ENCODE assay signal across 8 cellular contexts in genomic region chr6:100176321-100176950, GRCh38.
A peak's percentile ranks its signal among the peaks of the same experiment; 100 is the strongest.
DNase-seq lines count a peak whose midpoint lies in the region; ATAC-seq and TF ChIP-seq lines count a peak whose summit lies in the region.

No MANE protein-coding gene starts in this region.

- no peaks in the 10 kb centered on the region for H3K79me2 ChIP-seq in OCI-LY1 (ENCODE audit: insufficient read depth, low read length)

- H3K9me3 ChIP-seq in OCI-LY1 (ENCODE audit: low read length) (no peaks in the 10 kb centered on the region), WERI-Rb-1 (ENCODE audit: severe bottlenecking) (no peaks in the 10 kb centered on the region)

- H2AFZ ChIP-seq in OCI-LY1 (ENCODE audit: low read length): no peak overlapping the region

- H3K27me3 ChIP-seq in OCI-LY1 (ENCODE audit: insufficient read depth, low read length) (no peaks in the 10 kb centered on the region), WERI-Rb-1 (ENCODE audit: insufficient read depth, low read depth, severe bottlenecking) (no peaks in the 10 kb centered on the region)

- H3K9me2 ChIP-seq in OCI-LY1 (ENCODE audit: low read depth, low read length): no peaks in the 10 kb centered on the region

- TF ChIP-seq CTCF in OCI-LY1 (IDR thresholded peaks at IDR 0.05; ENCODE audit: low read length) (peak; percentile 60), retinal pigment epithelial cell (conservative IDR thresholded peaks at IDR 0.05; ENCODE audit: low read depth, low read length) (peak; percentile 66), GM20000 (IDR thresholded peaks at IDR 0.05; ENCODE audit: extremely low read depth, missing control alignments) (no peak), WERI-Rb-1 (IDR thresholded peaks at IDR 0.05; ENCODE audit: low read depth, low read length) (no peak)

- no peaks in the 10 kb centered on the region for H4K20me1 ChIP-seq in OCI-LY1 (ENCODE audit: insufficient read depth, low read length)

- no peak overlapping the region for H3K4me2 ChIP-seq in OCI-LY1 (ENCODE audit: low read length)

- H3K4me3 ChIP-seq in OCI-LY1 (ENCODE audit: low read depth, low read length, poor library complexity, severe bottlenecking): no peak overlapping the region
- no peak overlapping the region for H3K4me3 ChIP-seq in retinal pigment epithelial cell (ENCODE audit: low read length)
- no peak overlapping the region for H3K4me3 ChIP-seq in WERI-Rb-1 (ENCODE audit: low read depth, low read length)

- no peaks in the 10 kb centered on the region for H3F3A ChIP-seq in OCI-LY1 (ENCODE audit: insufficient read depth, low read length)

- peaks cover 9% of the 10 kb centered on the region for H3K4me1 ChIP-seq in OCI-LY1 (ENCODE audit: insufficient read depth, low read length, severe bottlenecking)

- DNase-seq in fibroblast of gingiva (ENCODE audit: low read depth) (peak; percentile 62), retinal pigment epithelial cell (ENCODE audit: low read depth) (peak; percentile 48), HuH-7.5 (ENCODE audit: low spot score) (no peak), GM20000 (ENCODE audit: low spot score) (no peak), WERI-Rb-1 (no peak)

- H3K27ac ChIP-seq in OCI-LY1 (ENCODE audit: low read depth, low read length, poor library complexity, severe bottlenecking) (no peak overlapping the region), WERI-Rb-1 (no peak overlapping the region)

- ATAC-seq in GM19351 (IDR thresholded peaks at IDR 0.05; ENCODE audit: unreplicated experiment): peak; percentile 38
- ATAC-seq in HG03159 (IDR thresholded peaks at IDR 0.05; ENCODE audit: unreplicated experiment): no peak

- no peak overlapping the region for H3K9ac ChIP-seq in OCI-LY1 (ENCODE audit: low read length)

- H3K36me3 ChIP-seq in OCI-LY1 (ENCODE audit: insufficient read depth, low read length) (no peaks in the 10 kb centered on the region), WERI-Rb-1 (no peaks in the 10 kb centered on the region)

Comparison
In these comparisons a context has a peak if more than half of its experiments do, and no peak if none do; other contexts are left out.
1. CTCF ChIP-seq: peak in OCI-LY1 (single experiment) and retinal pigment epithelial cell (single experiment); none in GM20000 (single experiment) and WERI-Rb-1 (single experiment).
2. DNase-seq: peak in fibroblast of gingiva (single experiment) and retinal pigment epithelial cell (single experiment); none in HuH-7.5 (single experiment), GM20000 (single experiment) and WERI-Rb-1 (single experiment).